17 cellular contexts compared by ENCODE assay signal in genomic region chr17:21740836-21741235, GRCh38. TPM values are rescaled to one million over a fixed set of nuclear protein-coding genes. Genes with fewer than 3 reads are reported as not detected.
"Had no signal": no experiment of that assay in that cellular context is flagged by ENCODE, and none has a peak within 500 bp of the region (broad histone marks: within the 10 kb centered on the region; RNA-seq: fewer than 3 reads in every experiment).

No MANE protein-coding gene starts in this region.

RNA-seq across cellular contexts. Expression of gene KCNJ18, which starts 48.5 kb away (rescaled TPM):
- total RNA-seq: dermis blood vessel endothelial cell, endothelial cell of umbilical vein, epithelial cell of proximal tubule, esophagus muscularis mucosa, left ventricle myocardium inferior, lower lobe of right lung, mesenteric fat pad, natural killer cell, occipital lobe, ovary, psoas muscle, renal cortical epithelial cell, smooth muscle cell, thyroid gland, urinary bladder had no signal
- polyA plus RNA-seq: endothelial cell of umbilical vein, keratinocyte, neural cell, ovary, smooth muscle cell, urinary bladder had no signal
